Comparison of ENCODE assay signal across 11 cellular contexts in the genomic region with DNA sequence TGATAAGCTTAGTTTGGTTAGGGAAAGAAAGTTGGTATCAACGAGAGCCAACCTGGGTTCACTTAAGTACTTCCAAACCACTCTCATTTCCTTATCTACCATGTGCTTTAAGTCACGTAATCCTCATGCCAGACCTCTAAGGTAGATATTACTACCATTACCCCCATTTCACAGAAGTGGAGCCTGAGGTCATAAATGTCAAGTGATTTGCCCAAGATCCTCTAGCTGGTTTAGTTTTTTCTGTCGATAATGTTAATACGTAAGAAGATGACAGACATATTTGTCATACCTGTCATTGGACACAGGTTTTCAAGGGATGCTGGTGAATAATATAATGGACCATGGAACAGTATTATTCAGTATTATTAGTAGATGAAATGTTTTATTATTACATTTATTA.
"Had no signal": no experiment of that assay in that cellular context is flagged by ENCODE, and none has a peak within 500 bp of the region (broad histone marks: within the 10 kb centered on the region; RNA-seq: fewer than 3 reads in every experiment).

No MANE protein-coding gene starts in this region.

- H3K9me3 Mint-ChIP-seq: GM23338, H9, HFFc6 had no signal

- FAIRE-seq: H1, H54 had no signal

- H3K4me3 Mint-ChIP-seq: GM23338, H9, HFFc6 had no signal

- DNase-seq: GM23248, GOT3, H7, H9, HCEC 1CT, HFFc6 had no signal

- H3K9me3 ChIP-seq: HAP-1 had no signal

- H3K36me3 ChIP-seq: HAP-1 had no signal

- H3K4me2 ChIP-seq: GM23338 had no signal

- H3K4me1 Mint-ChIP-seq: GM23338, H9 had no signal

- H2AFZ ChIP-seq: GM23248, GM23338 had no signal

- H3K27ac ChIP-seq: GM23248 had no signal

- ATAC-seq: GM23338, HCT116 had no signal

- H3K27ac Mint-ChIP-seq: GM23338, H9, HFFc6 had no signal

- H3K4me3 ChIP-seq: GM23248, GM23338, HAP-1 had no signal

- H3K9ac ChIP-seq: GM23248 had no signal
